In genomic region chr12:38886064-38886463, GRCh38 we compare ENCODE assay signal across 11 cellular contexts. TPM values are rescaled to one million over a fixed set of nuclear protein-coding genes. Genes with fewer than 3 reads are reported as not detected.
DNase-seq lines count a peak whose midpoint lies in the region; ATAC-seq and TF ChIP-seq lines count a peak whose summit lies in the region.
"Had no signal": no experiment of that assay in that cellular context is flagged by ENCODE, and none has a peak within 500 bp of the region (broad histone marks: within the 10 kb centered on the region; RNA-seq: fewer than 3 reads in every experiment).

No MANE protein-coding gene starts in this region.

- H3K18ac ChIP-seq in neuronal stem cell (ENCODE audit: low read length), result no peak overlapping the region

- no peak overlapping the region for H2AFZ ChIP-seq in SK-N-SH (ENCODE audit: low read depth)
- no peak overlapping the region for H2AFZ ChIP-seq in smooth muscle cell (ENCODE audit: low read depth)
- no peak overlapping the region for H2AFZ ChIP-seq in neuronal stem cell (ENCODE audit: low read length)

- no peak overlapping the region for H4K8ac ChIP-seq in neuronal stem cell (ENCODE audit: low read depth, low read length)

- no peak overlapping the region for H3K4me3 Mint-ChIP-seq in CD14-positive monocyte
- H3K4me3 Mint-ChIP-seq: activated naive CD8-positive, alpha-beta T cell treated with anti-CD3 and anti-CD28 coated beads, Interleukin-2, amount 10 ng/mL, durations not matched to agents 7 days and 5 days; WTC11 had no signal

- H3K27me3 ChIP-seq in SK-N-SH (ENCODE audit: insufficient read depth), result no peaks in the 10 kb centered on the region
- H3K27me3 ChIP-seq in Peyer's patch, result no peaks in the 10 kb centered on the region
- no peaks in the 10 kb centered on the region for H3K27me3 ChIP-seq in smooth muscle cell (ENCODE audit: low read depth)
- H3K27me3 ChIP-seq in neuronal stem cell (ENCODE audit: control insufficient read depth in 3 of 3, insufficient read depth in 3 of 3, low read depth in 1 of 3, low read length in 3 of 3), result no peaks in the 10 kb centered on the region

- no peak for ATAC-seq in SK-N-SH treated with all-trans-retinoic acid at 6 μM for 48 hours
- ATAC-seq: WTC11 had no signal

- H3K27ac ChIP-seq in SK-N-SH (ENCODE audit: low read depth in 2 of 2, low read length in 1 of 2) (no peak overlapping the region), Peyer's patch (no peak overlapping the region), smooth muscle cell (ENCODE audit: low read depth) (no peak overlapping the region), neuronal stem cell (replicated peaks; ENCODE audit: low read length) (no peak overlapping the region)

- intact Hi-C loops in CD14-positive monocyte (cut with micrococcal nuclease), result no loop called here

- H3K4me2 ChIP-seq in SK-N-SH (no peak overlapping the region), smooth muscle cell (peak overlapping the region; percentile 20), neuronal stem cell (ENCODE audit: insufficient read depth, low read length, poor library complexity, severe bottlenecking) (no peak overlapping the region)

- no peak overlapping the region for H4K91ac ChIP-seq in neuronal stem cell (ENCODE audit: low read depth, low read length, poor library complexity)

- no peak for TF ChIP-seq RAD21 in SK-N-SH (IDR thresholded peaks at IDR 0.05; ENCODE audit: low read length)

- H3K9ac ChIP-seq in SK-N-SH (no peak overlapping the region), smooth muscle cell (ENCODE audit: low read depth) (no peak overlapping the region), neuronal stem cell (ENCODE audit: low read depth, low read length, poor library complexity) (no peak overlapping the region)

- H3K36me3 ChIP-seq in SK-N-SH (replicated peaks in 1 of 2; ENCODE audit: control insufficient read depth in 1 of 2, insufficient read depth in 2 of 2, low read length in 1 of 2) (no peaks in the 10 kb centered on the region), Peyer's patch (no peaks in the 10 kb centered on the region), smooth muscle cell (ENCODE audit: low read depth) (no peaks in the 10 kb centered on the region), neuronal stem cell (replicated peaks in 1 of 2; ENCODE audit: control insufficient read depth in 2 of 2, insufficient read depth in 2 of 2, low read length in 2 of 2) (peaks cover 0 to 2% of the 10 kb centered on the region in 2 donors)

- no peaks in the 10 kb centered on the region; a peak in 1 of 4 replicates for H3K4me1 ChIP-seq in SK-N-SH (ENCODE audit: control insufficient read depth in 1 of 2, insufficient read depth in 2 of 2, low read depth in 1 of 2, low read length in 1 of 2)
- no peaks in the 10 kb centered on the region for H3K4me1 ChIP-seq in Peyer's patch
- peaks cover 5% of the 10 kb centered on the region for H3K4me1 ChIP-seq in smooth muscle cell (ENCODE audit: low read depth)
- H3K4me1 ChIP-seq in neuronal stem cell (ENCODE audit: control insufficient read depth in 2 of 2, insufficient read depth in 1 of 2, low read depth in 1 of 2, low read length in 2 of 2), result no peaks in the 10 kb centered on the region

- no peak overlapping the region for H2BK120ac ChIP-seq in neuronal stem cell (ENCODE audit: low read depth, low read length)

- peaks cover 13 to 17% of the 10 kb centered on the region in 2 donors for H3K36me3 Mint-ChIP-seq in CD14-positive monocyte
- H3K36me3 Mint-ChIP-seq: activated naive CD8-positive, alpha-beta T cell treated with anti-CD3 and anti-CD28 coated beads, Interleukin-2, amount 10 ng/mL, durations not matched to agents 7 days and 5 days had no signal

- peak overlapping the region in 1 of 7 donors; percentile 33 for H3K27ac Mint-ChIP-seq in CD14-positive monocyte
- H3K27ac Mint-ChIP-seq: activated naive CD8-positive, alpha-beta T cell treated with anti-CD3 and anti-CD28 coated beads, Interleukin-2, amount 10 ng/mL, durations not matched to agents 7 days and 5 days; WTC11 had no signal

- H3F3A ChIP-seq in SK-N-SH (replicated peaks; ENCODE audit: insufficient read depth) (no peaks in the 10 kb centered on the region), smooth muscle cell (ENCODE audit: low read depth) (peaks cover 10% of the 10 kb centered on the region)

- no peaks in the 10 kb centered on the region for H3K9me2 ChIP-seq in SK-N-SH

- H3K79me1 ChIP-seq in neuronal stem cell (ENCODE audit: low read depth, low read length), result peaks cover 2% of the 10 kb centered on the region

- no peak overlapping the region for H2BK12ac ChIP-seq in neuronal stem cell (ENCODE audit: low read length)

- no peak overlapping the region for H2BK5ac ChIP-seq in neuronal stem cell (ENCODE audit: low read length)

- peaks cover 1 to 13% (median 9%) of the 10 kb centered on the region in 7 donors for H3K9me3 Mint-ChIP-seq in CD14-positive monocyte
- H3K9me3 Mint-ChIP-seq: activated naive CD8-positive, alpha-beta T cell treated with anti-CD3 and anti-CD28 coated beads, Interleukin-2, amount 10 ng/mL, durations not matched to agents 7 days and 5 days had no signal

- H3K4me1 Mint-ChIP-seq in CD14-positive monocyte, result peaks cover 32% of the 10 kb centered on the region
- H3K4me1 Mint-ChIP-seq: activated naive CD8-positive, alpha-beta T cell treated with anti-CD3 and anti-CD28 coated beads, Interleukin-2, amount 10 ng/mL, durations not matched to agents 7 days and 5 days; WTC11 had no signal

- peaks cover 0 to 2% (median 2%) of the 10 kb centered on the region in 3 donors for H3K27me3 Mint-ChIP-seq in CD14-positive monocyte (ENCODE audit: low read depth in 3 of 3)
- H3K27me3 Mint-ChIP-seq: activated naive CD8-positive, alpha-beta T cell treated with anti-CD3 and anti-CD28 coated beads, Interleukin-2, amount 10 ng/mL, durations not matched to agents 7 days and 5 days had no signal

- CTCF ChIA-PET in SK-N-SH (lab: Yijun Ruan, JAX), result interaction anchor here (1.1 to 1.2 kb wide), 2 partner anchors 14 to 20 kb away, joined by 3 to 5 read pairs; no protein-coding TSS in a partner anchor

- no peak overlapping the region for H3K4me3 ChIP-seq in SK-N-SH (ENCODE audit: low read depth in 2 of 2, low read length in 1 of 2)
- no peak overlapping the region for H3K4me3 ChIP-seq in Peyer's patch
- H3K4me3 ChIP-seq in smooth muscle cell, result no peak overlapping the region
- H3K4me3 ChIP-seq in neuronal stem cell (ENCODE audit: low read length in 2 of 2), result no peak overlapping the region

- no peak overlapping the region for H3K4ac ChIP-seq in neuronal stem cell (ENCODE audit: low read length)

- TF ChIP-seq EP300 in SK-N-SH (IDR thresholded peaks at IDR 0.05; ENCODE audit: borderline replicate concordance in 1 of 2, low read depth in 1 of 2, low read length in 1 of 2), result no peak

- no peak overlapping the region for H2BK15ac ChIP-seq in neuronal stem cell (ENCODE audit: low read length)

- H3K23ac ChIP-seq in neuronal stem cell (ENCODE audit: low read depth, low read length, poor library complexity), result no peak overlapping the region

- no peaks in the 10 kb centered on the region for H3K79me2 ChIP-seq in SK-N-SH (ENCODE audit: insufficient read depth)
- H3K79me2 ChIP-seq in smooth muscle cell (ENCODE audit: low read depth), result peaks cover 97% of the 10 kb centered on the region

- no peaks in the 10 kb centered on the region for H3K9me3 ChIP-seq in SK-N-SH
- H3K9me3 ChIP-seq in Peyer's patch, result no peaks in the 10 kb centered on the region
- H3K9me3 ChIP-seq in smooth muscle cell (replicated peaks; ENCODE audit: low read depth), result no peaks in the 10 kb centered on the region
- no peaks in the 10 kb centered on the region for H3K9me3 ChIP-seq in neuronal stem cell (replicated peaks in 1 of 2; ENCODE audit: control insufficient read depth in 2 of 2, insufficient read depth in 1 of 2, low read depth in 1 of 2, low read length in 2 of 2)

- no peak overlapping the region for H3K14ac ChIP-seq in neuronal stem cell (ENCODE audit: low read length)

- no peak for DNase-seq in SK-N-SH
- DNase-seq in Peyer's patch, result peak in 2 of 3 donors; percentile 55 to 73
- DNase-seq in fibroblast of gingiva (ENCODE audit: low read depth), result peak; percentile 44
- DNase-seq in smooth muscle cell (lab: John Stamatoyannopoulos, UW; ENCODE audit: unreplicated experiment), result no peak
- no peak for DNase-seq in neuronal stem cell (ENCODE audit: low spot score)
- DNase-seq in DMS 273 (lab: John Stamatoyannopoulos, UW; ENCODE audit: unreplicated experiment), result no peak
- no peak for DNase-seq in CD14-positive monocyte (ENCODE audit: low spot score)
- DNase-seq: activated naive CD8-positive, alpha-beta T cell treated with anti-CD3 and anti-CD28 coated beads, Interleukin-2, amount 10 ng/mL, durations not matched to agents 7 days and 5 days; MV-4-11 had no signal

- POLR2A ChIA-PET in SK-N-SH (lab: Yijun Ruan, JAX), result no interaction called here

- no peak overlapping the region for H2AK5ac ChIP-seq in neuronal stem cell (ENCODE audit: low read depth, low read length)

- no peak for TF ChIP-seq POLR2A in Peyer's patch (IDR thresholded peaks at IDR 0.05)

- no peak for TF ChIP-seq CTCF in SK-N-SH (IDR thresholded peaks at IDR 0.05)
- TF ChIP-seq CTCF in Peyer's patch (IDR thresholded peaks at IDR 0.05), result peak in 1 of 6 experiments; percentile 3
- no peak for TF ChIP-seq CTCF in smooth muscle cell (IDR thresholded peaks at IDR 0.05; ENCODE audit: borderline replicate concordance, insufficient read depth, poor library complexity, severe bottlenecking)
- TF ChIP-seq CTCF in CD14-positive monocyte (IDR thresholded peaks at IDR 0.05), result no peak

- H4K20me1 ChIP-seq in SK-N-SH (ENCODE audit: insufficient read depth), result no peaks in the 10 kb centered on the region
- H4K20me1 ChIP-seq in smooth muscle cell (ENCODE audit: low read depth), result peaks cover 8% of the 10 kb centered on the region

TF ChIP-seq in SK-N-SH treated with all-trans-retinoic acid at 6 μM for 48 hours, 23 proteins besides CTCF, POLR2A, EP300 and RAD21 (continues in another document):
- no peak for TF ChIP-seq ZNF70 (CRISPR knock-in tag; IDR thresholded peaks at IDR 0.05)
- no peak for TF ChIP-seq SNAI2 (CRISPR knock-in tag; IDR thresholded peaks at IDR 0.05)
- TF ChIP-seq OSR1 (CRISPR knock-in tag; IDR thresholded peaks at IDR 0.05), result no peak
- TF ChIP-seq ARNTL (CRISPR knock-in tag; IDR thresholded peaks at IDR 0.05; ENCODE audit: borderline replicate concordance, low read depth), result no peak
- TF ChIP-seq ISL1 (CRISPR knock-in tag; IDR thresholded peaks at IDR 0.05), result peak; percentile 40

TF ChIP-seq in SK-N-SH, 30 proteins besides CTCF, POLR2A, EP300 and RAD21 (continues in another document):
- no peak for TF ChIP-seq RFX5 (IDR thresholded peaks at IDR 0.05; ENCODE audit: low read length)
- TF ChIP-seq ELF1 (IDR thresholded peaks at IDR 0.05), result no peak
- no peak for TF ChIP-seq SMC3 (IDR thresholded peaks at IDR 0.05; ENCODE audit: low read depth, low read length)
- no peak for TF ChIP-seq FOXM1 (IDR thresholded peaks at IDR 0.05; ENCODE audit: low read depth)
- TF ChIP-seq GABPA (IDR thresholded peaks at IDR 0.05; ENCODE audit: low read depth), result no peak

RNA-seq across cellular contexts. Expression of gene CPNE8, which starts 19.3 kb away (rescaled TPM):
- not detected in 2 replicates for polyA plus RNA-seq in SK-N-SH (2012; rRNA removed)
- polyA plus RNA-seq in SK-N-SH (2012; cell fraction: cytosol; rRNA removed), result 0.01 and 0.18 TPM in 2 replicates
- not detected in 2 replicates for polyA plus RNA-seq in SK-N-SH (2012; cell fraction: nucleus; rRNA removed)
- 10 to 100 TPM in 1 of 4 donors, 1 to 10 TPM in 3; 4.4 to 23.1 (median 8.0) TPM for total RNA-seq in Peyer's patch
- 19.4 and 24.2 TPM in 2 replicates for total RNA-seq in smooth muscle cell
- 6.3 and 13.8 TPM in 2 replicates for polyA plus RNA-seq in smooth muscle cell
- 5.4 TPM for polyA plus RNA-seq in neuronal stem cell (2013, experiment 1 of 2)
- 5.2 TPM for polyA plus RNA-seq in neuronal stem cell (2013, experiment 2 of 2)
- polyA plus RNA-seq in CD14-positive monocyte, result 10 to 100 TPM; 15.2 to 22.5 TPM

Comparison
In these comparisons a context has a peak if more than half of its experiments do, and no peak if none do; other contexts are left out.
1. DNase-seq: peak in Peyer's patch (2 of 3) and fibroblast of gingiva (single experiment); none in SK-N-SH (single experiment), smooth muscle cell (single experiment), neuronal stem cell (single experiment), DMS 273 (single experiment) and CD14-positive monocyte (single experiment).